Comparison of ENCODE assay signal across 13 cellular contexts in the genomic region with DNA sequence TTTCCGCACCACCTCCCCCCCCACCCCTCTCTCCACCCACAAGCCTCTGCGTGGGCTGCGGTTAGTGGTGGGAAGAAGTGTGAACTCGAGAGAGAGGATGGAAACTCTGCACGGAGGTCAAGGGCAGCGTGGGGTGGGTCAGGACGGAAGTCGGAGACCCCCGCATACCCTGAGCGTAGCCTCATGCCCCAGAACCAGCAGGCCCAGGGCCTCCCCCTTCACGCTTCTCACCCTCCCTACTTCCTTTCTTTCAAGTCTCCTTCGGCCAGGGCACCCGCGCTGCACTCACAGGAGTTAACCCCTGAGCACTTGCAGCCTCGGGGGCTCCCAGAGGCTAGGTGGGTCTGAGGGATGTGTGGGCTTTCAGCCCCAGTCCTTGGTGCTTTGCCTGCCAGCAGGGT. TPM values are rescaled to one million over a fixed set of nuclear protein-coding genes. Genes with fewer than 3 reads are reported as not detected.
DNase-seq lines count a peak whose midpoint lies in the region; ATAC-seq, FAIRE-seq and TF ChIP-seq lines count a peak whose summit lies in the region.
"Had no signal": no experiment of that assay in that cellular context is flagged by ENCODE, and none has a peak within 500 bp of the region (broad histone marks: within the 10 kb centered on the region; RNA-seq: fewer than 3 reads in every experiment).

No MANE protein-coding gene starts in this region.

- peaks cover 0 to 10% of the 10 kb centered on the region in 2 donors for H3K36me3 ChIP-seq in kidney (ENCODE audit: control insufficient read depth in 1 of 2, insufficient read depth in 2 of 2, low read length in 2 of 2)
- H3K36me3 ChIP-seq: uterus had no signal

- H3K4me3 ChIP-seq in kidney (ENCODE audit: low read length in 2 of 2), result no peak overlapping the region
- H3K4me3 ChIP-seq: lung, uterus had no signal

- peaks cover 17% of the 10 kb centered on the region for H3K36me3 Mint-ChIP-seq in activated CD8-positive, alpha-beta T cell treated with anti-CD3 and anti-CD28 coated beads for 36 hours (ENCODE audit: low read depth)
- H3K36me3 Mint-ChIP-seq in stimulated activated naive CD8-positive, alpha-beta T cell treated with anti-CD3 and anti-CD28 coated beads, Interleukin-15, Interleukin-2, amounts not matched to agents 100 ng/mL and 50 ng/mL, for 24 hours (ENCODE audit: low read depth), result peaks cover 5% of the 10 kb centered on the region

- peak; percentile 40 for ATAC-seq in activated CD8-positive, alpha-beta T cell treated with anti-CD3 and anti-CD28 coated beads for 36 hours
- ATAC-seq in GM18873 (IDR thresholded peaks at IDR 0.05; ENCODE audit: low FRiP score, unreplicated experiment) (no peak), HG03095 (IDR thresholded peaks at IDR 0.05; ENCODE audit: unreplicated experiment) (no peak)

- peaks cover 87% of the 10 kb centered on the region for H3K4me1 Mint-ChIP-seq in activated CD8-positive, alpha-beta T cell treated with anti-CD3 and anti-CD28 coated beads for 36 hours (ENCODE audit: low read depth)
- H3K4me1 Mint-ChIP-seq in stimulated activated naive CD8-positive, alpha-beta T cell treated with anti-CD3 and anti-CD28 coated beads, Interleukin-15, Interleukin-2, amounts not matched to agents 100 ng/mL and 50 ng/mL, for 24 hours (ENCODE audit: low read depth), result peaks cover 89% of the 10 kb centered on the region

- H3K27ac Mint-ChIP-seq in activated CD8-positive, alpha-beta T cell treated with anti-CD3 and anti-CD28 coated beads for 36 hours, result peak overlapping the region; percentile 97
- peak overlapping the region; percentile 96 for H3K27ac Mint-ChIP-seq in stimulated activated naive CD8-positive, alpha-beta T cell treated with anti-CD3 and anti-CD28 coated beads, Interleukin-15, Interleukin-2, amounts not matched to agents 100 ng/mL and 50 ng/mL, for 24 hours

- peak overlapping the region; percentile 77 for H3K4me3 Mint-ChIP-seq in activated CD8-positive, alpha-beta T cell treated with anti-CD3 and anti-CD28 coated beads for 36 hours
- H3K4me3 Mint-ChIP-seq in stimulated activated naive CD8-positive, alpha-beta T cell treated with anti-CD3 and anti-CD28 coated beads, Interleukin-15, Interleukin-2, amounts not matched to agents 100 ng/mL and 50 ng/mL, for 24 hours, result peak overlapping the region; percentile 73

- no peaks in the 10 kb centered on the region for H3K9me3 ChIP-seq in kidney (ENCODE audit: control insufficient read depth in 1 of 2, low read length in 2 of 2)
- H3K9me3 ChIP-seq: SK-N-SH, uterus had no signal

- CTCF ChIA-PET in activated CD8-positive, alpha-beta T cell treated with anti-CD3 and anti-CD28 coated beads for 36 hours (lab: Charles Lee), result interaction anchor here (13.6 to 19.3 kb wide), 2 partner anchors 10 to 35 kb away, joined by 240 to 424 read pairs; a partner anchor contains a TSS

- peaks cover 6 to 13% of the 10 kb centered on the region in 2 donors for H3K4me1 ChIP-seq in kidney (ENCODE audit: control insufficient read depth in 1 of 2, insufficient read depth in 1 of 2, low read depth in 1 of 2, low read length in 2 of 2)
- H3K4me1 ChIP-seq: uterus had no signal

- POLR2A ChIA-PET in activated CD8-positive, alpha-beta T cell treated with anti-CD3 and anti-CD28 coated beads for 36 hours (lab: Charles Lee), result interaction anchor here (0.6 to 18.8 kb wide), 5 partner anchors 10 to 334 kb away, joined by 3 to 493 read pairs (median 28); a partner anchor contains a TSS

- intact Hi-C loops in activated CD8-positive, alpha-beta T cell treated with anti-CD3 and anti-CD28 coated beads for 36 hours (cut with micrococcal nuclease), result loop anchor here (2.0 kb wide), 1 partner anchor 16 kb away; no protein-coding TSS in a partner anchor
- intact Hi-C loops in kidney (cut with DNase I), result no loop called here

- TF ChIP-seq CTCF in activated CD8-positive, alpha-beta T cell treated with anti-CD3 and anti-CD28 coated beads for 36 hours (IDR thresholded peaks at IDR 0.05), result no peak
- TF ChIP-seq CTCF in kidney (IDR thresholded peaks at IDR 0.05; ENCODE audit: borderline replicate concordance, extremely low read depth, insufficient read depth), result no peak

- no peaks in the 10 kb centered on the region for H3K27me3 Mint-ChIP-seq in activated CD8-positive, alpha-beta T cell treated with anti-CD3 and anti-CD28 coated beads for 36 hours
- no peaks in the 10 kb centered on the region for H3K27me3 Mint-ChIP-seq in stimulated activated naive CD8-positive, alpha-beta T cell treated with anti-CD3 and anti-CD28 coated beads, Interleukin-15, Interleukin-2, amounts not matched to agents 100 ng/mL and 50 ng/mL, for 24 hours

- no peak overlapping the region for H3K9ac ChIP-seq in kidney (ENCODE audit: low read length in 2 of 2)
- H3K9ac ChIP-seq: SK-N-SH had no signal

- no peaks in the 10 kb centered on the region for H3K9me3 Mint-ChIP-seq in activated CD8-positive, alpha-beta T cell treated with anti-CD3 and anti-CD28 coated beads for 36 hours
- no peaks in the 10 kb centered on the region for H3K9me3 Mint-ChIP-seq in stimulated activated naive CD8-positive, alpha-beta T cell treated with anti-CD3 and anti-CD28 coated beads, Interleukin-15, Interleukin-2, amounts not matched to agents 100 ng/mL and 50 ng/mL, for 24 hours

- peak; percentile 43 for DNase-seq in activated gamma-delta T cell treated with Interleukin-2 at 50 U/mL for 16 hours
- no peak for DNase-seq in activated gamma-delta T cell (lab: John Stamatoyannopoulos, UW)
- DNase-seq in activated CD8-positive, alpha-beta T cell treated with anti-CD3 and anti-CD28 coated beads for 36 hours, result peak; percentile 84
- peak; percentile 63 for DNase-seq in kidney
- DNase-seq in NCI-H446 (lab: John Stamatoyannopoulos, UW), result no peak
- DNase-seq: NCI-H2171, SK-N-SH, uterus had no signal

- no peak overlapping the region for H3K27ac ChIP-seq in kidney (ENCODE audit: low read depth in 2 of 2, low read length in 2 of 2)
- H3K27ac ChIP-seq: uterus had no signal

- FAIRE-seq in kidney (lab: Jason Lieb, UNC), result no peak

RNA-seq across cellular contexts. Expression of a gene that starts 9.2 kb away (rescaled TPM):
- 10 to 100 TPM; 12.4 to 13.6 TPM for total RNA-seq in activated CD8-positive, alpha-beta T cell treated with anti-CD3 and anti-CD28 coated beads for 36 hours
- 10.1 TPM for total RNA-seq in kidney
- polyA plus RNA-seq in kidney (ENCODE audit: insufficient read depth, low read depth, low replicate concordance), result 11.2 TPM

RNA-seq across cellular contexts. Expression of a gene that starts 29.8 kb away (rescaled TPM):
- total RNA-seq in activated CD8-positive, alpha-beta T cell treated with anti-CD3 and anti-CD28 coated beads for 36 hours, result 10 to 100 TPM; 53.0 to 56.9 TPM
- total RNA-seq in kidney, result 1.9 TPM
- 0.24 TPM for polyA plus RNA-seq in kidney (ENCODE audit: insufficient read depth, low read depth, low replicate concordance)
- total RNA-seq: A673 had no signal
- polyA plus RNA-seq: SK-N-SH had no signal

RNA-seq across cellular contexts. Expression of a gene that starts 53.5 kb away (rescaled TPM):
- 100 to 1,000 TPM; 589 to 605 TPM for total RNA-seq in activated CD8-positive, alpha-beta T cell treated with anti-CD3 and anti-CD28 coated beads for 36 hours
- total RNA-seq in kidney, result 220 TPM
- polyA plus RNA-seq in kidney (ENCODE audit: insufficient read depth, low read depth, low replicate concordance), result 49.1 TPM

Comparison
In these comparisons a context has a peak if more than half of its experiments do, and no peak if none do; other contexts are left out.
1. DNase-seq: peak in activated gamma-delta T cell treated with Interleukin-2 at 50 U/mL for 16 hours (single experiment), activated CD8-positive, alpha-beta T cell treated with anti-CD3 and anti-CD28 coated beads for 36 hours (single experiment) and kidney (single experiment); none in activated gamma-delta T cell (single experiment) and NCI-H446 (0 of 2).
2. RNA of a gene that starts 29.8 kb away (total RNA-seq): 53.0 to 56.9 TPM in activated CD8-positive, alpha-beta T cell treated with anti-CD3 and anti-CD28 coated beads for 36 hours; 1.9 TPM in kidney (single experiment); every median in the first group is over 10 times any median in the second.